ENCODE assay signal across 28 cellular contexts in the genomic region with DNA sequence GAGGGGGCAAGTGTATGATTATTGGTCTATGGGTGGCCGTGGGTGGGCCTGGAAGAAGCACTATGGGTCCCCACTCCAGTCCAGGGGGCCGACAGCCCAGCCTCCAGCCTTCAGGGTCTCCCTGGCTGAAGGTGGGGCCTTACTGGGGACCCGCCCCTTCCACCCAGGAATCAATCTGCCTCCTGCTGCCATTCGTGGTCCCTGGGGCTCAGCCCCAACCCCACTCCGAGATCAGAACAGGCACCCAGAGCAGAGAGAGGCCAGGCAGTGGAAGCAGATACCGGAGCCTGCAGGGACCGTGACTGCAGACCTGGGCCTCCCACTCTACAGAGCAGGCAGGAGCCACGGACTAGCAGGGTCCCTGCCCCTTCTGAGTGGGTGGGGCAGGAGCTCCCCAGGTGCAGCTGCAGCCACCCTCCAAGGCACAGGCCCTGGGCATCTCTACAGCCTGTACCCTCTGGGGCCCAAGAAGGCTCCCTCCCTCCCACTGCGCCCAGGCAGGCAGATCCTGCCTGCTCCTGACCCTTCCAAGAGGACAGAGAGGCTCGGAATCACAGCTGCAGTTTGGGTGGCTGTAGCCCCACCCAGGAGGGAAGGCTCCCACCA. TPM values are rescaled to one million over a fixed set of nuclear protein-coding genes. Genes with fewer than 3 reads are reported as not detected.
DNase-seq lines count a peak whose midpoint lies in the region; ATAC-seq and TF ChIP-seq lines count a peak whose summit lies in the region.
"Had no signal": no experiment of that assay in that cellular context is flagged by ENCODE, and none has a peak within 500 bp of the region (broad histone marks: within the 10 kb centered on the region; RNA-seq: fewer than 3 reads in every experiment).

No MANE protein-coding gene starts in this region.

- peak; percentile 15 to 28 for ATAC-seq in natural killer cell treated with Interleukin-12 subunit alpha and Interleukin-12 subunit beta and Interleukin-15 and Interleukin-18, amount 100 ng/mL, for 72 hours
- no peak for ATAC-seq in natural killer cell
- no peak for ATAC-seq in effector memory CD8-positive, alpha-beta T cell (replicated peaks)
- ATAC-seq: HepG2, K562 had no signal

- peaks cover 18 to 20% of the 10 kb centered on the region in 2 donors for H3K27me3 Mint-ChIP-seq in natural killer cell treated with Interleukin-12 subunit alpha and Interleukin-12 subunit beta and Interleukin-15 and Interleukin-18, amount 100 ng/mL, for 72 hours
- peaks cover 19 to 23% of the 10 kb centered on the region in 2 donors for H3K27me3 Mint-ChIP-seq in natural killer cell (ENCODE audit: low read depth in 2 of 2)
- H3K27me3 Mint-ChIP-seq in effector memory CD8-positive, alpha-beta T cell = peaks cover 29 to 53% of the 10 kb centered on the region in 2 donors

- no peaks in the 10 kb centered on the region for H4K20me1 ChIP-seq in osteoblast (ENCODE audit: insufficient read depth, low read length)

- H3K4me3 Mint-ChIP-seq in natural killer cell treated with Interleukin-12 subunit alpha and Interleukin-12 subunit beta and Interleukin-15 and Interleukin-18, amount 100 ng/mL, for 72 hours = no peak overlapping the region
- no peak overlapping the region for H3K4me3 Mint-ChIP-seq in natural killer cell
- H3K4me3 Mint-ChIP-seq in effector memory CD8-positive, alpha-beta T cell = no peak overlapping the region
- H3K4me3 Mint-ChIP-seq: HFFc6 had no signal

- TF ChIP-seq CTCF in natural killer cell (IDR thresholded peaks at IDR 0.05) (no peak), osteoblast (IDR thresholded peaks at IDR 0.05; ENCODE audit: extremely low read depth, low read depth, low read length) (no peak)

- no peak overlapping the region for H2AFZ ChIP-seq in osteoblast (ENCODE audit: low read length)

- H3K4me1 ChIP-seq in osteoblast (ENCODE audit: insufficient read depth, low read length) = no peaks in the 10 kb centered on the region
- H3K4me1 ChIP-seq: BE2C, HAP-1 had no signal

- peaks cover 4% of the 10 kb centered on the region for H3K9me3 Mint-ChIP-seq in natural killer cell treated with Interleukin-12 subunit alpha and Interleukin-12 subunit beta and Interleukin-15 and Interleukin-18, amount 100 ng/mL, for 72 hours
- H3K9me3 Mint-ChIP-seq in natural killer cell = peaks cover 3 to 4% of the 10 kb centered on the region in 2 donors
- peaks cover 2 to 13% of the 10 kb centered on the region in 2 donors for H3K9me3 Mint-ChIP-seq in effector memory CD8-positive, alpha-beta T cell

- H3K4me3 ChIP-seq in osteoblast (ENCODE audit: insufficient read depth, low read length) = no peak overlapping the region
- H3K4me3 ChIP-seq: HAP-1, K562 had no signal

- H3K27ac ChIP-seq in osteoblast (ENCODE audit: low read depth, low read length) = no peak overlapping the region

- no peak overlapping the region for H3K4me2 ChIP-seq in osteoblast (ENCODE audit: insufficient read depth, low read length)

- H3K27me3 ChIP-seq in osteoblast (ENCODE audit: insufficient read depth, low read length) = peaks cover 25% of the 10 kb centered on the region
- H3K27me3 ChIP-seq: BE2C had no signal

- peaks cover 10% of the 10 kb centered on the region for H3K9me3 ChIP-seq in osteoblast (ENCODE audit: low read depth, low read length)
- H3K9me3 ChIP-seq: BE2C, HAP-1 had no signal

- no peak overlapping the region for H3K27ac Mint-ChIP-seq in natural killer cell treated with Interleukin-12 subunit alpha and Interleukin-12 subunit beta and Interleukin-15 and Interleukin-18, amount 100 ng/mL, for 72 hours
- H3K27ac Mint-ChIP-seq in natural killer cell = no peak overlapping the region
- no peak overlapping the region for H3K27ac Mint-ChIP-seq in effector memory CD8-positive, alpha-beta T cell
- H3K27ac Mint-ChIP-seq: HFFc6 had no signal

- H3K79me2 ChIP-seq in osteoblast (ENCODE audit: insufficient read depth, low read length) = no peaks in the 10 kb centered on the region

- no peaks in the 10 kb centered on the region for H3K36me3 ChIP-seq in osteoblast (ENCODE audit: insufficient read depth, low read length)
- H3K36me3 ChIP-seq: BE2C, HAP-1 had no signal

- peak; percentile 6 for DNase-seq in activated naive CD4-positive, alpha-beta T cell treated with anti-CD3 and anti-CD28 coated beads, Interleukin-2, amount 50 U/mL, for 16 hours
- no peak for DNase-seq in activated naive CD4-positive, alpha-beta T cell treated with Interleukin-2 at 50 U/mL for 16 hours
- peak; percentile 12 for DNase-seq in natural killer cell treated with Interleukin-12 subunit alpha and Interleukin-12 subunit beta and Interleukin-15 and Interleukin-18, amount 100 ng/mL, for 72 hours (ENCODE audit: low spot score)
- DNase-seq in natural killer cell (no peak), osteoblast (ENCODE audit: insufficient read length, low spot score, missing footprints) (peak; percentile 55)
- DNase-seq in effector memory CD8-positive, alpha-beta T cell = no peak
- DNase-seq in activated CD8-positive, alpha-beta memory T cell treated with anti-CD3 and anti-CD28 coated beads for 24 hours = no peak
- DNase-seq: 8988T, ACHN, BE2C, Calu3, DMS79 treated with DMSO at 0.1 percent for 48 hours, GF-D8, GOT3, HFFc6, Kasumi-1, NCI-H1105, NCI-H146, NCI-H1930, NCI-H2107, NCI-H446, NCI-H524 treated with DMSO at 0.1 percent for 48 hours, NCI-H774 had no signal

- intact Hi-C loops in natural killer cell (cut with micrococcal nuclease) = no loop called here

- H3K4me1 Mint-ChIP-seq in natural killer cell treated with Interleukin-12 subunit alpha and Interleukin-12 subunit beta and Interleukin-15 and Interleukin-18, amount 100 ng/mL, for 72 hours (ENCODE audit: low read depth in 2 of 2) = no peaks in the 10 kb centered on the region
- no peaks in the 10 kb centered on the region for H3K4me1 Mint-ChIP-seq in natural killer cell
- no peaks in the 10 kb centered on the region for H3K4me1 Mint-ChIP-seq in effector memory CD8-positive, alpha-beta T cell (ENCODE audit: low read depth in 2 of 2)

- H3K36me3 Mint-ChIP-seq in natural killer cell treated with Interleukin-12 subunit alpha and Interleukin-12 subunit beta and Interleukin-15 and Interleukin-18, amount 100 ng/mL, for 72 hours = no peaks in the 10 kb centered on the region
- H3K36me3 Mint-ChIP-seq in natural killer cell = peaks cover 18% of the 10 kb centered on the region
- no peaks in the 10 kb centered on the region for H3K36me3 Mint-ChIP-seq in effector memory CD8-positive, alpha-beta T cell (ENCODE audit: insufficient read depth)

RNA-seq across cellular contexts. Expression of gene FOXL3, which starts 13.6 kb away (rescaled TPM):
- not detected for total RNA-seq in natural killer cell treated with Interleukin-12 subunit alpha and Interleukin-12 subunit beta and Interleukin-15 and Interleukin-18, amount 100 ng/mL, for 72 hours
- not detected for total RNA-seq in natural killer cell
- not detected in 2 replicates for total RNA-seq in osteoblast
- total RNA-seq: Calu3, HepG2, HFFc6, HT1080, K562, M059J had no signal

Comparison
In these comparisons a context has a peak if more than half of its experiments do, and no peak if none do; other contexts are left out.
1. DNase-seq: peak in activated naive CD4-positive, alpha-beta T cell treated with anti-CD3 and anti-CD28 coated beads, Interleukin-2, amount 50 U/mL, for 16 hours (single experiment), natural killer cell treated with Interleukin-12 subunit alpha and Interleukin-12 subunit beta and Interleukin-15 and Interleukin-18, amount 100 ng/mL, for 72 hours (single experiment) and osteoblast (single experiment); none in activated naive CD4-positive, alpha-beta T cell treated with Interleukin-2 at 50 U/mL for 16 hours (single experiment), natural killer cell (single experiment), effector memory CD8-positive, alpha-beta T cell (0 of 3) and activated CD8-positive, alpha-beta memory T cell treated with anti-CD3 and anti-CD28 coated beads for 24 hours (single experiment).
2. ATAC-seq: peak in natural killer cell treated with Interleukin-12 subunit alpha and Interleukin-12 subunit beta and Interleukin-15 and Interleukin-18, amount 100 ng/mL, for 72 hours (2 of 2); none in natural killer cell (0 of 3) and effector memory CD8-positive, alpha-beta T cell (single experiment).